Comparison of ENCODE assay signal across 32 cellular contexts in the genomic region with DNA sequence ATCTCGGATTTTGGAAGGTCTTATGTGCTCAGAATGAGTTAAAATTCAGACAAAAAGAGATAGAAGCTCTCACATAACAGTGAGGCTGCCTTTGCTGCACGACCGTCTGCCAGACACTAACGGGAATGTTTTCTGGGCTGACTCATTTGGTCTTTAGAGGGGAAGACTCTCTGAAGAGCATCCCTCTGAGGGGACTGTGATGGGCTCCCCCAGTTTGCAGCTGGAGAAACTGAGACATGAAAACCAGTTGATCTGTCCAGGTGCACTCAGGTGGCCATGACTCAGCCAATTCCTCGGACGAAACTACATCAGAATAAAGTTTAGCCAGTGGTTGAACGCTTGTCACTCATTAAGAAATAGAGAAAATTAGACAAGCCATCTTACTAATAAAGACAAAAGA.
"Had no signal": no experiment of that assay in that cellular context is flagged by ENCODE, and none has a peak within 500 bp of the region (broad histone marks: within the 10 kb centered on the region; RNA-seq: fewer than 3 reads in every experiment).

No MANE protein-coding gene starts in this region.

- H3K27me3 Mint-ChIP-seq: activated CD4-positive, alpha-beta T cell treated with anti-CD3 and anti-CD28 coated beads for 36 hours; activated CD8-positive, alpha-beta T cell treated with anti-CD3 and anti-CD28 coated beads for 36 hours; activated naive CD8-positive, alpha-beta T cell; activated T-helper 17 cell treated with anti-CD3 and anti-CD28 coated beads, Interleukin-2, amount 50 U/mL, for 72 hours; central memory CD8-positive, alpha-beta T cell; effector memory CD8-positive, alpha-beta T cell had no signal

- FAIRE-seq: astrocyte, bronchial epithelial cell, colon had no signal

- H3K4me3 ChIP-seq: esophagus squamous epithelium, gastroesophageal sphincter, heart right ventricle had no signal

- H3K27ac Mint-ChIP-seq: activated CD4-positive, alpha-beta T cell treated with anti-CD3 and anti-CD28 coated beads for 36 hours; activated CD4-positive, alpha-beta T cell treated with anti-CD3 and anti-CD28 coated beads, Interleukin-2, amount 10 ng/mL, durations not matched to agents 7 days and 5 days; activated CD8-positive, alpha-beta T cell treated with anti-CD3 and anti-CD28 coated beads for 36 hours; activated naive CD8-positive, alpha-beta T cell; activated T-helper 17 cell treated with anti-CD3 and anti-CD28 coated beads, Interleukin-2, amount 50 U/mL, for 72 hours; effector memory CD8-positive, alpha-beta T cell had no signal

- H3K4me3 Mint-ChIP-seq: activated CD4-positive, alpha-beta T cell treated with anti-CD3 and anti-CD28 coated beads for 36 hours; activated CD4-positive, alpha-beta T cell treated with anti-CD3 and anti-CD28 coated beads, Interleukin-2, amount 10 ng/mL, durations not matched to agents 7 days and 5 days; activated CD8-positive, alpha-beta T cell treated with anti-CD3 and anti-CD28 coated beads for 36 hours; activated naive CD8-positive, alpha-beta T cell; activated T-cell treated with anti-CD3 and anti-CD28 coated beads, Interleukin-2, amount 50 U/mL, for 4 hours; activated T-helper 17 cell treated with anti-CD3 and anti-CD28 coated beads, Interleukin-2, amount 50 U/mL, for 72 hours; central memory CD8-positive, alpha-beta T cell; effector memory CD8-positive, alpha-beta T cell had no signal

- H3K27ac ChIP-seq: brain microvascular endothelial cell, esophagus squamous epithelium, gastroesophageal sphincter, heart right ventricle had no signal

- H3K36me3 ChIP-seq: brain microvascular endothelial cell, esophagus squamous epithelium, gastroesophageal sphincter, heart right ventricle had no signal

- ATAC-seq: activated CD4-positive, alpha-beta T cell treated with anti-CD3 and anti-CD28 coated beads for 36 hours; activated CD8-positive, alpha-beta T cell treated with anti-CD3 and anti-CD28 coated beads for 36 hours; activated T-cell treated with anti-CD3 and anti-CD28 coated beads, Interleukin-2, amount 50 U/mL, for 4 hours; activated T-helper 17 cell treated with anti-CD3 and anti-CD28 coated beads, Interleukin-2, amount 50 U/mL, for 72 hours; effector memory CD8-positive, alpha-beta T cell; gastroesophageal sphincter; heart right ventricle had no signal

- H3K27me3 ChIP-seq: brain microvascular endothelial cell, esophagus squamous epithelium, gastroesophageal sphincter, heart right ventricle had no signal

- H3K4me1 ChIP-seq: esophagus squamous epithelium, gastroesophageal sphincter, heart right ventricle had no signal

- H3K4me1 Mint-ChIP-seq: activated CD4-positive, alpha-beta T cell treated with anti-CD3 and anti-CD28 coated beads for 36 hours; activated CD4-positive, alpha-beta T cell treated with anti-CD3 and anti-CD28 coated beads, Interleukin-2, amount 10 ng/mL, durations not matched to agents 7 days and 5 days; activated T-helper 17 cell treated with anti-CD3 and anti-CD28 coated beads, Interleukin-2, amount 50 U/mL, for 72 hours; central memory CD8-positive, alpha-beta T cell had no signal

- DNase-seq: activated CD4-positive, alpha-beta T cell treated with anti-CD3 and anti-CD28 coated beads for 36 hours; activated CD4-positive, alpha-beta T cell treated with anti-CD3 and anti-CD28 coated beads, Interleukin-2, amount 10 ng/mL, durations not matched to agents 7 days and 5 days; activated CD4-positive, alpha-beta T cell treated with anti-CD3 and anti-CD28 coated beads, Interleukin-2, amount 50 U/mL, for 48 hours; activated CD4-positive, CD25-positive, alpha-beta regulatory T cell; activated CD4-positive, CD25-positive, alpha-beta regulatory T cell treated with anti-CD3 and anti-CD28 coated beads, Interleukin-2, amount 50 U/mL, for 72 hours; activated CD8-positive, alpha-beta memory T cell treated with anti-CD3 and anti-CD28 coated beads for 24 hours; activated CD8-positive, alpha-beta T cell treated with anti-CD3 and anti-CD28 coated beads for 36 hours; activated effector memory CD4-positive, alpha-beta T cell treated with Interleukin-2 at 50 U/mL for 16 hours; activated gamma-delta T cell treated with Interleukin-2 at 50 U/mL for 16 hours; activated naive CD4-positive, alpha-beta T cell treated with anti-CD3 and anti-CD28 coated beads, Interleukin-2, amount 50 U/mL, for 16 hours; activated naive CD4-positive, alpha-beta T cell treated with Interleukin-2 at 50 U/mL for 16 hours; activated T-cell treated with anti-CD3 and anti-CD28 coated beads, Interleukin-2, amount 50 U/mL, for 4 hours; amniotic stem cell; anterior cingulate cortex; brain microvascular endothelial cell; cortex of kidney; dermis blood vessel endothelial cell; effector CD4-positive, alpha-beta T cell; effector memory CD8-positive, alpha-beta T cell; erythroblast; esophagus squamous epithelium; foreskin melanocyte; heart right ventricle; T-helper 1 cell; T-helper 2 cell had no signal
